Comparison of ENCODE assay signal across 30 cellular contexts in genomic region chr9:135985889-135986288, GRCh38.
"Had no signal": no experiment of that assay in that cellular context is flagged by ENCODE, and none has a peak within 500 bp of the region (broad histone marks: within the 10 kb centered on the region; RNA-seq: fewer than 3 reads in every experiment).

No MANE protein-coding gene starts in this region.

- H3K4me3 ChIP-seq: coronary artery, esophagus muscularis mucosa, gastroesophageal sphincter, heart left ventricle, hepatocyte, left lung, ovary, psoas muscle, sigmoid colon, spleen, testis, tibial artery had no signal

- H3K9me3 Mint-ChIP-seq: naive thymus-derived CD4-positive, alpha-beta T cell; nephron; type B pancreatic cell had no signal

- H3K36me3 ChIP-seq: esophagus muscularis mucosa, gastroesophageal sphincter, heart left ventricle, left lung, ovary, sigmoid colon, spleen, tibial artery had no signal

- FAIRE-seq: endothelial cell of umbilical vein, islet of Langerhans had no signal

- H3K9me3 ChIP-seq: esophagus muscularis mucosa, gastroesophageal sphincter, heart left ventricle, left lung, ovary, psoas muscle, sigmoid colon, spleen, testis, tibial artery had no signal

- H3K4me3 Mint-ChIP-seq: nephron; stimulated activated memory B cell treated with anti-CD40 and anti-IgM and Interleukin-4, amounts not matched to agents 10 μg/mL and 1 μg/mL and 100 μg/mL, for 72 hours; type B pancreatic cell had no signal

- H3K4me2 ChIP-seq: hepatocyte had no signal

- H3K79me2 ChIP-seq: hepatocyte had no signal

- H3K27ac Mint-ChIP-seq: naive thymus-derived CD4-positive, alpha-beta T cell; nephron; stimulated activated memory B cell treated with anti-CD40 and anti-IgM and Interleukin-4, amounts not matched to agents 10 μg/mL and 1 μg/mL and 100 μg/mL, for 72 hours; type B pancreatic cell had no signal

- H3K27me3 ChIP-seq: heart left ventricle, ovary, testis had no signal

- DNase-seq: dermis blood vessel endothelial cell; effector memory CD4-positive, alpha-beta T cell; foreskin keratinocyte; left cardiac atrium; left lung; mesendoderm; midbrain; naive thymus-derived CD4-positive, alpha-beta T cell; occipital lobe; ovary; posterior cingulate gyrus; psoas muscle; right cardiac atrium; sigmoid colon; spleen; stimulated activated CD4-positive, alpha-beta T cell treated with anti-CD3 and anti-CD28 coated beads, Interleukin-4, amount 100 ng/mL, for 4 hours; stimulated activated naive CD8-positive, alpha-beta T cell treated with anti-CD3 and anti-CD28 coated beads, Interleukin-15, Interleukin-2, amounts not matched to agents 100 U/mL and 50 U/mL, for 24 hours; substantia nigra; testis; tibial artery had no signal

- H3K36me3 Mint-ChIP-seq: naive thymus-derived CD4-positive, alpha-beta T cell; stimulated activated memory B cell treated with anti-CD40 and anti-IgM and Interleukin-4, amounts not matched to agents 10 μg/mL and 1 μg/mL and 100 μg/mL, for 72 hours; type B pancreatic cell had no signal

- H3K27me3 Mint-ChIP-seq: naive thymus-derived CD4-positive, alpha-beta T cell had no signal

- ATAC-seq: foreskin keratinocyte; gastroesophageal sphincter; heart left ventricle; left cardiac atrium; left lung; naive thymus-derived CD4-positive, alpha-beta T cell; psoas muscle; right cardiac atrium; stimulated activated naive CD8-positive, alpha-beta T cell treated with anti-CD3 and anti-CD28 coated beads, Interleukin-15, Interleukin-2, amounts not matched to agents 100 U/mL and 50 U/mL, for 24 hours had no signal

- H3K27ac ChIP-seq: coronary artery, esophagus muscularis mucosa, foreskin keratinocyte, gastroesophageal sphincter, heart left ventricle, hepatocyte, left lung, ovary, psoas muscle, sigmoid colon, spleen, testis, tibial artery had no signal

- H2AFZ ChIP-seq: hepatocyte had no signal

- H3K4me1 ChIP-seq: foreskin keratinocyte had no signal
